Comparison of ENCODE assay signal across 2 cellular contexts in the genomic region with DNA sequence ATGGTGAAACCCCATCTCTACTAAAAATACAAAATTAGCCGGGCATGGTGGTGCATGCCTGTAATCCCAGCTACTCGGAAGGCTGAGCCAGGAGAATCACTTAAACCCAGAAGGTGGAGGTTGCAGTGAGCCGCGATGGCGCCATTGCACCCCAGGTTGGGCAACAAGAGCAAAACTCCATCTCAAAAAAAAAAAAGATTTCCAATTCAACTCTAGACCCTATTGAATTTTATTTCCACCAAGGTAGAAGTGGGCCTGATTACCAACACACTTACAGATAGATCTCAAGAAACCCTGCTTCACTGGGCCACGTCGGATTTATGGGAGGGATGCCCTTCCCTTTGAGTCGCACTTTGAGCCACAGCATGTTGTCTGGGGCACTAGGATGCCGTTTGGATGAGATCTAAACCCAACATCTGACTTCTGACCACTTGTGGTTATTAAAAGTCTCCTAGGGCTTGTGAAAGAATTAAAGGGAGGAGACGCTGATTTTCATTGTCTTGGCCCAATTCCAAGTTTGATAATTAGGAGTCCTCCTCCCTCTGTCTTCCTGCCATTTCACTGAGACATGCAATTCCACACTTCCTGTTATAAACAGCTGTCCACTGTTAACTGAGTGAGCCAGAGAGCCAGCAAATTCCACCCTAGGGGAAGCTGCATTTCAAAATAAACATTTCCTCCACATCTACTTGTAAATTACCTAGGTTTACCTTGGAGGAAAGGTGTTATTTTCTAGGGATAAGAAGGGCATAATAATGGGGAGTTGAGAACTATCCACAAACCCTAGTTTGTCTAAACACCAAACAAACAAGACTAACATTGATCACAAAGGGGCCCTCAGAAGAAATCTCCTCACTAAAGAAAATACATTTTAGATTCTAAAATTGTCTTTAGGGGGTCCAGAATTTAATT.
TF ChIP-seq lines count a peak whose summit lies in the region.

No MANE protein-coding gene starts in this region.

TF ChIP-seq in K562, 482 proteins besides CTCF, POLR2A, EP300 and RAD21 (continued from another document and continues in another):
- TF ChIP-seq, protein P1, sequence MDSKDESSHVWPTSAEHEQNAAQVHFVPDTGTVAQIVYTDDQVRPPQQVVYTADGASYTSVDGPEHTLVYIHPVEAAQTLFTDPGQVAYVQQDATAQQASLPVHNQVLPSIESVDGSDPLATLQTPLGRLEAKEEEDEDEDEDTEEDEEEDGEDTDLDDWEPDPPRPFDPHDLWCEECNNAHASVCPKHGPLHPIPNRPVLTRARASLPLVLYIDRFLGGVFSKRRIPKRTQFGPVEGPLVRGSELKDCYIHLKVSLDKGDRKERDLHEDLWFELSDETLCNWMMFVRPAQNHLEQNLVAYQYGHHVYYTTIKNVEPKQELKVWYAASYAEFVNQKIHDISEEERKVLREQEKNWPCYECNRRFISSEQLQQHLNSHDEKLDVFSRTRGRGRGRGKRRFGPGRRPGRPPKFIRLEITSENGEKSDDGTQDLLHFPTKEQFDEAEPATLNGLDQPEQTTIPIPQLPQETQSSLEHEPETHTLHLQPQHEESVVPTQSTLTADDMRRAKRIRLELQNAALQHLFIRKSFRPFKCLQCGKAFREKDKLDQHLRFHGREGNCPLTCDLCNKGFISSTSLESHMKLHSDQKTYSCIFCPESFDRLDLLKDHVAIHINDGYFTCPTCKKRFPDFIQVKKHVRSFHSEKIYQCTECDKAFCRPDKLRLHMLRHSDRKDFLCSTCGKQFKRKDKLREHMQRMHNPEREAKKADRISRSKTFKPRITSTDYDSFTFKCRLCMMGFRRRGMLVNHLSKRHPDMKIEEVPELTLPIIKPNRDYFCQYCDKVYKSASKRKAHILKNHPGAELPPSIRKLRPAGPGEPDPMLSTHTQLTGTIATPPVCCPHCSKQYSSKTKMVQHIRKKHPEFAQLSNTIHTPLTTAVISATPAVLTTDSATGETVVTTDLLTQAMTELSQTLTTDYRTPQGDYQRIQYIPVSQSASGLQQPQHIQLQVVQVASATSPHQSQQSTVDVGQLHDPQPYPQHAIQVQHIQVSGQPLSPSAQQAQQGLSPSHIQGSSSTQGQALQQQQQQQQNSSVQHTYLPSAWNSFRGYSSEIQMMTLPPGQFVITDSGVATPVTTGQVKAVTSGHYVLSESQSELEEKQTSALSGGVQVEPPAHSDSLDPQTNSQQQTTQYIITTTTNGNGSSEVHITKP (IDR thresholded peaks at IDR 0.05; ENCODE audit: partially characterized antibody) = no peak
- no peak for TF ChIP-seq PYGO2 (tag; IDR thresholded peaks at IDR 0.05)
- TF ChIP-seq, protein P2, sequence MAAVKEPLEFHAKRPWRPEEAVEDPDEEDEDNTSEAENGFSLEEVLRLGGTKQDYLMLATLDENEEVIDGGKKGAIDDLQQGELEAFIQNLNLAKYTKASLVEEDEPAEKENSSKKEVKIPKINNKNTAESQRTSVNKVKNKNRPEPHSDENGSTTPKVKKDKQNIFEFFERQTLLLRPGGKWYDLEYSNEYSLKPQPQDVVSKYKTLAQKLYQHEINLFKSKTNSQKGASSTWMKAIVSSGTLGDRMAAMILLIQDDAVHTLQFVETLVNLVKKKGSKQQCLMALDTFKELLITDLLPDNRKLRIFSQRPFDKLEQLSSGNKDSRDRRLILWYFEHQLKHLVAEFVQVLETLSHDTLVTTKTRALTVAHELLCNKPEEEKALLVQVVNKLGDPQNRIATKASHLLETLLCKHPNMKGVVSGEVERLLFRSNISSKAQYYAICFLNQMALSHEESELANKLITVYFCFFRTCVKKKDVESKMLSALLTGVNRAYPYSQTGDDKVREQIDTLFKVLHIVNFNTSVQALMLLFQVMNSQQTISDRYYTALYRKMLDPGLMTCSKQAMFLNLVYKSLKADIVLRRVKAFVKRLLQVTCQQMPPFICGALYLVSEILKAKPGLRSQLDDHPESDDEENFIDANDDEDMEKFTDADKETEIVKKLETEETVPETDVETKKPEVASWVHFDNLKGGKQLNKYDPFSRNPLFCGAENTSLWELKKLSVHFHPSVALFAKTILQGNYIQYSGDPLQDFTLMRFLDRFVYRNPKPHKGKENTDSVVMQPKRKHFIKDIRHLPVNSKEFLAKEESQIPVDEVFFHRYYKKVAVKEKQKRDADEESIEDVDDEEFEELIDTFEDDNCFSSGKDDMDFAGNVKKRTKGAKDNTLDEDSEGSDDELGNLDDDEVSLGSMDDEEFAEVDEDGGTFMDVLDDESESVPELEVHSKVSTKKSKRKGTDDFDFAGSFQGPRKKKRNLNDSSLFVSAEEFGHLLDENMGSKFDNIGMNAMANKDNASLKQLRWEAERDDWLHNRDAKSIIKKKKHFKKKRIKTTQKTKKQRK (IDR thresholded peaks at IDR 0.05; ENCODE audit: borderline replicate concordance, low read depth, low read length) = no peak
- TF ChIP-seq ZNF175 (CRISPR knock-in tag; IDR thresholded peaks at IDR 0.05; ENCODE audit: low read depth) = no peak; the same call in 1 of the 2 replicates
- TF ChIP-seq, protein P3, sequence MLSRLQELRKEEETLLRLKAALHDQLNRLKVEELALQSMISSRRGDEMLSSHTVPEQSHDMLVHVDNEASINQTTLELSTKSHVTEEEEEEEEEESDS (CRISPR knock-in tag; IDR thresholded peaks at IDR 0.05) = no peak
- TF ChIP-seq RBM25 (IDR thresholded peaks at IDR 0.05; ENCODE audit: low read depth, low read length, severe bottlenecking) = no peak
- TF ChIP-seq, protein P4, sequence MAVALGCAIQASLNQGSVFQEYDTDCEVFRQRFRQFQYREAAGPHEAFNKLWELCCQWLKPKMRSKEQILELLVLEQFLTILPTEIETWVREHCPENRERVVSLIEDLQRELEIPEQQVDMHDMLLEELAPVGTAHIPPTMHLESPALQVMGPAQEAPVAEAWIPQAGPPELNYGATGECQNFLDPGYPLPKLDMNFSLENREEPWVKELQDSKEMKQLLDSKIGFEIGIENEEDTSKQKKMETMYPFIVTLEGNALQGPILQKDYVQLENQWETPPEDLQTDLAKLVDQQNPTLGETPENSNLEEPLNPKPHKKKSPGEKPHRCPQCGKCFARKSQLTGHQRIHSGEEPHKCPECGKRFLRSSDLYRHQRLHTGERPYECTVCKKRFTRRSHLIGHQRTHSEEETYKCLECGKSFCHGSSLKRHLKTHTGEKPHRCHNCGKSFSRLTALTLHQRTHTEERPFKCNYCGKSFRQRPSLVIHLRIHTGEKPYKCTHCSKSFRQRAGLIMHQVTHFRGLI (CRISPR knock-in tag; IDR thresholded peaks at IDR 0.05) = no peak
- 0 out of 2 replicates have a peak, but pooled peaks have one; percentile 8 for TF ChIP-seq JUND (IDR thresholded peaks at IDR 0.05; ENCODE audit: borderline replicate concordance, low read depth, low read length)
- TF ChIP-seq JUND (tag; IDR thresholded peaks at IDR 0.05; ENCODE audit: borderline replicate concordance, low read depth, low read length) = no peak; the same call in 2 of the 3 replicates
- TF ChIP-seq, protein P5, sequence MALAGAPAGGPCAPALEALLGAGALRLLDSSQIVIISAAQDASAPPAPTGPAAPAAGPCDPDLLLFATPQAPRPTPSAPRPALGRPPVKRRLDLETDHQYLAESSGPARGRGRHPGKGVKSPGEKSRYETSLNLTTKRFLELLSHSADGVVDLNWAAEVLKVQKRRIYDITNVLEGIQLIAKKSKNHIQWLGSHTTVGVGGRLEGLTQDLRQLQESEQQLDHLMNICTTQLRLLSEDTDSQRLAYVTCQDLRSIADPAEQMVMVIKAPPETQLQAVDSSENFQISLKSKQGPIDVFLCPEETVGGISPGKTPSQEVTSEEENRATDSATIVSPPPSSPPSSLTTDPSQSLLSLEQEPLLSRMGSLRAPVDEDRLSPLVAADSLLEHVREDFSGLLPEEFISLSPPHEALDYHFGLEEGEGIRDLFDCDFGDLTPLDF (CRISPR knock-in tag; IDR thresholded peaks at IDR 0.05) = no peak
- TF ChIP-seq ZNF133 (CRISPR knock-in tag; IDR thresholded peaks at IDR 0.05) = no peak
- no peak for TF ChIP-seq ILK (tag; IDR thresholded peaks at IDR 0.05; ENCODE audit: borderline replicate concordance, low read depth)
- TF ChIP-seq U2AF1 (optimal IDR thresholded peaks at IDR 0.05; ENCODE audit: low read depth, low read length) = no peak
- TF ChIP-seq ZNF143 (CRISPR knock-in tag; IDR thresholded peaks at IDR 0.05) = no peak
- no peak for TF ChIP-seq ZNF408 (CRISPR knock-in tag; IDR thresholded peaks at IDR 0.05; ENCODE audit: low read depth)
- no peak for TF ChIP-seq HIVEP1 (CRISPR knock-in tag; IDR thresholded peaks at IDR 0.05)

TF ChIP-seq in liver, 16 proteins besides CTCF, POLR2A, EP300 and RAD21:
- TF ChIP-seq, protein P6, sequence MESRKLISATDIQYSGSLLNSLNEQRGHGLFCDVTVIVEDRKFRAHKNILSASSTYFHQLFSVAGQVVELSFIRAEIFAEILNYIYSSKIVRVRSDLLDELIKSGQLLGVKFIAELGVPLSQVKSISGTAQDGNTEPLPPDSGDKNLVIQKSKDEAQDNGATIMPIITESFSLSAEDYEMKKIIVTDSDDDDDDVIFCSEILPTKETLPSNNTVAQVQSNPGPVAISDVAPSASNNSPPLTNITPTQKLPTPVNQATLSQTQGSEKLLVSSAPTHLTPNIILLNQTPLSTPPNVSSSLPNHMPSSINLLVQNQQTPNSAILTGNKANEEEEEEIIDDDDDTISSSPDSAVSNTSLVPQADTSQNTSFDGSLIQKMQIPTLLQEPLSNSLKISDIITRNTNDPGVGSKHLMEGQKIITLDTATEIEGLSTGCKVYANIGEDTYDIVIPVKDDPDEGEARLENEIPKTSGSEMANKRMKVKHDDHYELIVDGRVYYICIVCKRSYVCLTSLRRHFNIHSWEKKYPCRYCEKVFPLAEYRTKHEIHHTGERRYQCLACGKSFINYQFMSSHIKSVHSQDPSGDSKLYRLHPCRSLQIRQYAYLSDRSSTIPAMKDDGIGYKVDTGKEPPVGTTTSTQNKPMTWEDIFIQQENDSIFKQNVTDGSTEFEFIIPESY (IDR thresholded peaks at IDR 0.05) = no peak
- TF ChIP-seq FOXA2 (IDR thresholded peaks at IDR 0.05) (no peak), RXRA (IDR thresholded peaks at IDR 0.05) (peak in 1 of 2 donors; percentile 12), TAF1 (conservative IDR thresholded peaks at IDR 0.05) (no peak), HNF4G (IDR thresholded peaks at IDR 0.05) (no peak), HNF4A (conservative IDR thresholded peaks at IDR 0.05) (no peak), YY1 (IDR thresholded peaks at IDR 0.05) (no peak), FOXA1 (IDR thresholded peaks at IDR 0.05) (no peak), NR2F2 (IDR thresholded peaks at IDR 0.05) (peak; percentile 35), EGR1 (IDR thresholded peaks at IDR 0.05; ENCODE audit: low read depth in 2 of 2) (no peak), JUND (IDR thresholded peaks at IDR 0.05) (no peak), SP1 (IDR thresholded peaks at IDR 0.05) (peak; percentile 38), GABPA (IDR thresholded peaks at IDR 0.05 in 1 of 2, conservative IDR thresholded peaks at IDR 0.05 in 1 of 2) (peak in 1 of 2 donors; percentile 35)
- TF ChIP-seq, protein P7, sequence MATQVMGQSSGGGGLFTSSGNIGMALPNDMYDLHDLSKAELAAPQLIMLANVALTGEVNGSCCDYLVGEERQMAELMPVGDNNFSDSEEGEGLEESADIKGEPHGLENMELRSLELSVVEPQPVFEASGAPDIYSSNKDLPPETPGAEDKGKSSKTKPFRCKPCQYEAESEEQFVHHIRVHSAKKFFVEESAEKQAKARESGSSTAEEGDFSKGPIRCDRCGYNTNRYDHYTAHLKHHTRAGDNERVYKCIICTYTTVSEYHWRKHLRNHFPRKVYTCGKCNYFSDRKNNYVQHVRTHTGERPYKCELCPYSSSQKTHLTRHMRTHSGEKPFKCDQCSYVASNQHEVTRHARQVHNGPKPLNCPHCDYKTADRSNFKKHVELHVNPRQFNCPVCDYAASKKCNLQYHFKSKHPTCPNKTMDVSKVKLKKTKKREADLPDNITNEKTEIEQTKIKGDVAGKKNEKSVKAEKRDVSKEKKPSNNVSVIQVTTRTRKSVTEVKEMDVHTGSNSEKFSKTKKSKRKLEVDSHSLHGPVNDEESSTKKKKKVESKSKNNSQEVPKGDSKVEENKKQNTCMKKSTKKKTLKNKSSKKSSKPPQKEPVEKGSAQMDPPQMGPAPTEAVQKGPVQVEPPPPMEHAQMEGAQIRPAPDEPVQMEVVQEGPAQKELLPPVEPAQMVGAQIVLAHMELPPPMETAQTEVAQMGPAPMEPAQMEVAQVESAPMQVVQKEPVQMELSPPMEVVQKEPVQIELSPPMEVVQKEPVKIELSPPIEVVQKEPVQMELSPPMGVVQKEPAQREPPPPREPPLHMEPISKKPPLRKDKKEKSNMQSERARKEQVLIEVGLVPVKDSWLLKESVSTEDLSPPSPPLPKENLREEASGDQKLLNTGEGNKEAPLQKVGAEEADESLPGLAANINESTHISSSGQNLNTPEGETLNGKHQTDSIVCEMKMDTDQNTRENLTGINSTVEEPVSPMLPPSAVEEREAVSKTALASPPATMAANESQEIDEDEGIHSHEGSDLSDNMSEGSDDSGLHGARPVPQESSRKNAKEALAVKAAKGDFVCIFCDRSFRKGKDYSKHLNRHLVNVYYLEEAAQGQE (IDR thresholded peaks at IDR 0.05) = peak; percentile 22
- TF ChIP-seq, protein P8, sequence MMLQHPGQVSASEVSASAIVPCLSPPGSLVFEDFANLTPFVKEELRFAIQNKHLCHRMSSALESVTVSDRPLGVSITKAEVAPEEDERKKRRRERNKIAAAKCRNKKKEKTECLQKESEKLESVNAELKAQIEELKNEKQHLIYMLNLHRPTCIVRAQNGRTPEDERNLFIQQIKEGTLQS (IDR thresholded peaks at IDR 0.05) = no peak
- TF ChIP-seq, protein P9, sequence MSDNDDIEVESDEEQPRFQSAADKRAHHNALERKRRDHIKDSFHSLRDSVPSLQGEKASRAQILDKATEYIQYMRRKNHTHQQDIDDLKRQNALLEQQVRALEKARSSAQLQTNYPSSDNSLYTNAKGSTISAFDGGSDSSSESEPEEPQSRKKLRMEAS (IDR thresholded peaks at IDR 0.05) = no peak
